9 cellular contexts compared by ENCODE assay signal in the genomic region with DNA sequence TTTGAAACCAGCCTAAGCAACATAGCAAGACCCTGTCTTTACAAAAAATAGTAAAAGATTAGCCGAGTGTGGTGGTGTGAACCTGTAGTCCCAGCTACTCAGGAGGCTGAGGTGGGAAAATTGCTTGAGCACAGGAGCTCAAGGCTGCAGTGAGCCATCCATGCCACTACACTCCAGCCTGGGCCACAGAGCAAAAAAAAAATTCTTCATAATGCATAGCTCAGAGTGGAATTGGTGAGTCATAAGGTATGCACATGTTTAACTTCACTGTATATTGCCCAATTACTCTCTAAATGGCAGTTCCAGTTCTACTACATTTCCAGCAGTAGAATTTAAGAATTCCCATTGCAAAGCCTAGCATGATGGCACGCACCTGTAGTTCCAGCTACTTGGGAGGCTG.
DNase-seq lines count a peak whose midpoint lies in the region; ATAC-seq lines count a peak whose summit lies in the region.
"Had no signal": no experiment of that assay in that cellular context is flagged by ENCODE, and none has a peak within 500 bp of the region (broad histone marks: within the 10 kb centered on the region; RNA-seq: fewer than 3 reads in every experiment).

No MANE protein-coding gene starts in this region.

- ATAC-seq in GM21360 (IDR thresholded peaks at IDR 0.05; ENCODE audit: unreplicated experiment) = no peak

- peak; percentile 36 for DNase-seq in stimulated activated CD4-positive, alpha-beta T cell treated with anti-CD3 and anti-CD28 coated beads, Interleukin-15, amount 100 ng/mL, for 24 hours
- no peak for DNase-seq in stimulated activated CD4-positive, alpha-beta T cell treated with anti-CD3 and anti-CD28 coated beads, Interleukin-4, amount 100 ng/mL, for 4 hours
- DNase-seq in RKO (ENCODE audit: low spot score) = peak; percentile 90
- peak; percentile 86 for DNase-seq in fibroblast of gingiva (ENCODE audit: low read depth)
- no peak for DNase-seq in NCI-H2107 treated with DMSO at 0.1 percent for 48 hours (lab: John Stamatoyannopoulos, UW; ENCODE audit: unreplicated experiment)
- no peak for DNase-seq in NCI-H2171 treated with DMSO at 0.1 percent for 48 hours (lab: John Stamatoyannopoulos, UW)
- no peak for DNase-seq in activated CD4-positive, alpha-beta T cell treated with anti-CD3 and anti-CD28 coated beads for 1 hour
- DNase-seq: naive B cell had no signal

Comparison
In these comparisons a context has a peak if more than half of its experiments do, and no peak if none do; other contexts are left out.
1. DNase-seq: peak in stimulated activated CD4-positive, alpha-beta T cell treated with anti-CD3 and anti-CD28 coated beads, Interleukin-15, amount 100 ng/mL, for 24 hours (single experiment), RKO (single experiment) and fibroblast of gingiva (single experiment); none in stimulated activated CD4-positive, alpha-beta T cell treated with anti-CD3 and anti-CD28 coated beads, Interleukin-4, amount 100 ng/mL, for 4 hours (0 of 2), NCI-H2107 treated with DMSO at 0.1 percent for 48 hours (single experiment), NCI-H2171 treated with DMSO at 0.1 percent for 48 hours (single experiment) and activated CD4-positive, alpha-beta T cell treated with anti-CD3 and anti-CD28 coated beads for 1 hour (single experiment).